In genomic region chr12:55068416-55069010, GRCh38 we compare ENCODE assay signal across 8 cellular contexts. TPM values are rescaled to one million over a fixed set of nuclear protein-coding genes. Genes with fewer than 3 reads are reported as not detected.
DNase-seq lines count a peak whose midpoint lies in the region; ATAC-seq and TF ChIP-seq lines count a peak whose summit lies in the region.

No MANE protein-coding gene starts in this region.

- DNase-seq in stimulated activated naive CD4-positive, alpha-beta T cell (lab: John Stamatoyannopoulos, UW), result peak; percentile 3 to 46 (median 10)
- no peak for DNase-seq in stimulated activated naive CD4-positive, alpha-beta T cell treated with Interleukin-2 at 50 U/mL for 16 hours (lab: John Stamatoyannopoulos, UW)
- DNase-seq in HFF-Myc (ENCODE audit: extremely low read depth, low read depth), result peak; percentile 55
- peak; percentile 54 to 95 (median 82) for DNase-seq in NCI-H1417 (lab: John Stamatoyannopoulos, UW)
- DNase-seq in SKM-1 treated with dmso at 0.1 percent for 144 hours (lab: John Stamatoyannopoulos, UW; ENCODE audit: unreplicated experiment), result peak; percentile 69
- peak; percentile 27 for DNase-seq in epidermal melanocyte (ENCODE audit: insufficient read length, low spot score)
- peak; percentile 65 for DNase-seq in myocyte (ENCODE audit: low read depth)

- H3K4me3 ChIP-seq in HFF-Myc (replicated peaks; ENCODE audit: low read depth, low read length), result no peak overlapping the region

- peak; percentile 90 for TF ChIP-seq CTCF in HFF-Myc (IDR thresholded peaks at IDR 0.05; ENCODE audit: low read depth, low read length, missing control alignments)

- ATAC-seq in HG03378 (IDR thresholded peaks at IDR 0.05; ENCODE audit: unreplicated experiment), result no peak

RNA-seq across cellular contexts. Expression of gene NEUROD4, which starts 48.7 kb away (rescaled TPM):
- total RNA-seq in myocyte, result not detected in 2 replicates
- not detected for polyA plus RNA-seq in myocyte (2012)

RNA-seq across cellular contexts. Expression of gene OR9K2, which starts 57.7 kb away (rescaled TPM):
- not detected in 2 replicates for total RNA-seq in myocyte
- polyA plus RNA-seq in myocyte (2012), result not detected
